In the genomic region with DNA sequence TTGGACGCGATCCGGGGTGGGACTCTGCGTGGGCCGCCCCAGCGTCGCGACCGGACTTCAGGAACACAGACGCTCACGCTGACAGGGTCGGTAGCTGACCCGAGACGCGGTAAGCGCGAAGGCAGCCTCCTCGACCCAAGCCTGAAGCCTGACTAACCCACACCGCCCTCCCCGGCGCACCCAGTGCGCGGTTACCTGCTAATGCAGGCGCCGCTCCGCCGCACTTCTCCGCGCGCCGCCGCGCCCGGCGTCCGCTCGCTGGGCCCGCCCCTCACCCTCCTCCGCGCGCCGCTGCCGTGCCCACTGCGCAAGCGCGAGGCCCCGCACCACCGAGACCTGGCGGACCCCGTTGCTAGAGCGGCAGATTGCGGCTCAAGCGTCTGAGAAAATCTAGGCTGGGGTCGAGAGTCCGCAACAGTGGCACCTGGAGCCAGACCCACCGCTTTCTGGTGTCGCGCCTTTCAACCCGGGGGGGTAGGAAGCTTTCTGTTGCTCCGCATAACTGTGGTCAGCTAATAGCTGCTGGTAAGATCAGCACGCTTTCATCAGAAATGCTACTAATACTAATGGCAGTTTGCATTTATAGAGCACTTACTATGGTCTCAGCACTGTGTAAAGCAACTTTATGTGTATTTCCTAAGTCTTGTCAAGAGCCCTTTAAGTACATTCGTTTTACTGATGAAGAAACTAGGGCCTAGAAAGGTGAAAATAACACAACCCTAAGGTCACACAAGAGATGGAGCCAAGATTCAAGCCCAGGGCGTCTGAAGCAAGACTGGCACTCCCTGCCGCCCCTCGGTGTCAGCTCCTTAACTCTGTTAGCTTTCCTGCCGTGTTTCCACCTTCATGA, we compare ENCODE assay signal across 1 cellular context.
TF ChIP-seq lines count a peak whose summit lies in the region.

A gene with protein sequence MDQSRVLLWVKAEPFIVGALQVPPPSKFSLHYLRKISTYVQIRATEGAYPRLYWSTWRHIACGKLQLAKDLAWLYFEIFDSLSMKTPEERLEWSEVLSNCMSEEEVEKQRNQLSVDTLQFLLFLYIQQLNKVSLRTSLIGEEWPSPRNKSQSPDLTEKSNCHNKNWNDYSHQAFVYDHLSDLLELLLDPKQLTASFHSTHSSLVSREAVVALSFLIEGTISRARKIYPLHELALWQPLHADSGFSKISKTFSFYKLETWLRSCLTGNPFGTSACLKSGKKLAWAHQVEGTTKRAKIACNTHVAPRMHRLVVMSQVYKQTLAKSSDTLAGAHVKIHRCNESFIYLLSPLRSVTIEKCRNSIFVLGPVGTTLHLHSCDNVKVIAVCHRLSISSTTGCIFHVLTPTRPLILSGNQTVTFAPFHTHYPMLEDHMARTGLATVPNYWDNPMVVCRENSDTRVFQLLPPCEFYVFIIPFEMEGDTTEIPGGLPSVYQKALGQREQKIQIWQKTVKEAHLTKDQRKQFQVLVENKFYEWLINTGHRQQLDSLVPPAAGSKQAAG (minus strand): TSS at position 268 of the 850 bp plus-strand sequence. CDS start 3,010 bp downstream, outside the sequence.

TF ChIP-seq in HepG2, 621 proteins besides CTCF, POLR2A, EP300 and RAD21 (continued from another document and continues in another):
- TF ChIP-seq, protein P1, sequence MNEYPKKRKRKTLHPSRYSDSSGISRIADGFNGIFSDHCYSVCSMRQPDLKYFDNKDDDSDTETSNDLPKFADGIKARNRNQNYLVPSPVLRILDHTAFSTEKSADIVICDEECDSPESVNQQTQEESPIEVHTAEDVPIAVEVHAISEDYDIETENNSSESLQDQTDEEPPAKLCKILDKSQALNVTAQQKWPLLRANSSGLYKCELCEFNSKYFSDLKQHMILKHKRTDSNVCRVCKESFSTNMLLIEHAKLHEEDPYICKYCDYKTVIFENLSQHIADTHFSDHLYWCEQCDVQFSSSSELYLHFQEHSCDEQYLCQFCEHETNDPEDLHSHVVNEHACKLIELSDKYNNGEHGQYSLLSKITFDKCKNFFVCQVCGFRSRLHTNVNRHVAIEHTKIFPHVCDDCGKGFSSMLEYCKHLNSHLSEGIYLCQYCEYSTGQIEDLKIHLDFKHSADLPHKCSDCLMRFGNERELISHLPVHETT (CRISPR knock-in tag; conservative IDR thresholded peaks at IDR 0.05) = peak; percentile 26
- peak; percentile 69 for TF ChIP-seq REPIN1 (CRISPR knock-in tag; IDR thresholded peaks at IDR 0.05; ENCODE audit: borderline replicate concordance, low read depth)
- TF ChIP-seq EHMT2 (IDR thresholded peaks at IDR 0.05; ENCODE audit: borderline replicate concordance, low read depth, low read length) = no peak
- TF ChIP-seq, protein P2, sequence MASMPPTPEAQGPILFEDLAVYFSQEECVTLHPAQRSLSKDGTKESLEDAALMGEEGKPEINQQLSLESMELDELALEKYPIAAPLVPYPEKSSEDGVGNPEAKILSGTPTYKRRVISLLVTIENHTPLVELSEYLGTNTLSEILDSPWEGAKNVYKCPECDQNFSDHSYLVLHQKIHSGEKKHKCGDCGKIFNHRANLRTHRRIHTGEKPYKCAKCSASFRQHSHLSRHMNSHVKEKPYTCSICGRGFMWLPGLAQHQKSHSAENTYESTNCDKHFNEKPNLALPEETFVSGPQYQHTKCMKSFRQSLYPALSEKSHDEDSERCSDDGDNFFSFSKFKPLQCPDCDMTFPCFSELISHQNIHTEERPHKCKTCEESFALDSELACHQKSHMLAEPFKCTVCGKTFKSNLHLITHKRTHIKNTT (CRISPR knock-in tag; IDR thresholded peaks at IDR 0.05) = no peak
- no peak for TF ChIP-seq SYNCRIP (IDR thresholded peaks at IDR 0.05; ENCODE audit: insufficient read depth, low read depth, low read length)
- TF ChIP-seq NFKB2 (CRISPR knock-in tag; IDR thresholded peaks at IDR 0.05; ENCODE audit: borderline replicate concordance) = peak; percentile 41; the same call in 1 of the 2 replicates
- TF ChIP-seq THYN1 (CRISPR knock-in tag; IDR thresholded peaks at IDR 0.05; ENCODE audit: borderline replicate concordance, low read depth) = 0 out of 2 replicates have a peak, but pooled peaks have one; percentile 66
- peak; percentile 69; the same call in 1 of the 2 replicates for TF ChIP-seq KLF6 (CRISPR knock-in tag; IDR thresholded peaks at IDR 0.05)
- TF ChIP-seq, protein P3, sequence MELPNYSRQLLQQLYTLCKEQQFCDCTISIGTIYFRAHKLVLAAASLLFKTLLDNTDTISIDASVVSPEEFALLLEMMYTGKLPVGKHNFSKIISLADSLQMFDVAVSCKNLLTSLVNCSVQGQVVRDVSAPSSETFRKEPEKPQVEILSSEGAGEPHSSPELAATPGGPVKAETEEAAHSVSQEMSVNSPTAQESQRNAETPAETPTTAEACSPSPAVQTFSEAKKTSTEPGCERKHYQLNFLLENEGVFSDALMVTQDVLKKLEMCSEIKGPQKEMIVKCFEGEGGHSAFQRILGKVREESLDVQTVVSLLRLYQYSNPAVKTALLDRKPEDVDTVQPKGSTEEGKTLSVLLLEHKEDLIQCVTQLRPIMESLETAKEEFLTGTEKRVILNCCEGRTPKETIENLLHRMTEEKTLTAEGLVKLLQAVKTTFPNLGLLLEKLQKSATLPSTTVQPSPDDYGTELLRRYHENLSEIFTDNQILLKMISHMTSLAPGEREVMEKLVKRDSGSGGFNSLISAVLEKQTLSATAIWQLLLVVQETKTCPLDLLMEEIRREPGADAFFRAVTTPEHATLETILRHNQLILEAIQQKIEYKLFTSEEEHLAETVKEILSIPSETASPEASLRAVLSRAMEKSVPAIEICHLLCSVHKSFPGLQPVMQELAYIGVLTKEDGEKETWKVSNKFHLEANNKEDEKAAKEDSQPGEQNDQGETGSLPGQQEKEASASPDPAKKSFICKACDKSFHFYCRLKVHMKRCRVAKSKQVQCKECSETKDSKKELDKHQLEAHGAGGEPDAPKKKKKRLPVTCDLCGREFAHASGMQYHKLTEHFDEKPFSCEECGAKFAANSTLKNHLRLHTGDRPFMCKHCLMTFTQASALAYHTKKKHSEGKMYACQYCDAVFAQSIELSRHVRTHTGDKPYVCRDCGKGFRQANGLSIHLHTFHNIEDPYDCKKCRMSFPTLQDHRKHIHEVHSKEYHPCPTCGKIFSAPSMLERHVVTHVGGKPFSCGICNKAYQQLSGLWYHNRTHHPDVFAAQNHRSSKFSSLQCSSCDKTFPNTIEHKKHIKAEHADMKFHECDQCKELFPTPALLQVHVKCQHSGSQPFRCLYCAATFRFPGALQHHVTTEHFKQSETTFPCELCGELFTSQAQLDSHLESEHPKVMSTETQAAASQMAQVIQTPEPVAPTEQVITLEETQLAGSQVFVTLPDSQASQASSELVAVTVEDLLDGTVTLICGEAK (IDR thresholded peaks at IDR 0.05) = no peak
- TF ChIP-seq, protein P3 (CRISPR knock-in tag; IDR thresholded peaks at IDR 0.05) = no peak; the same call in 1 of the 2 replicates
- TF ChIP-seq ZBTB7B (CRISPR knock-in tag; IDR thresholded peaks at IDR 0.05) = peak; percentile 19; the same call in 1 of the 2 replicates
- TF ChIP-seq, protein P4, sequence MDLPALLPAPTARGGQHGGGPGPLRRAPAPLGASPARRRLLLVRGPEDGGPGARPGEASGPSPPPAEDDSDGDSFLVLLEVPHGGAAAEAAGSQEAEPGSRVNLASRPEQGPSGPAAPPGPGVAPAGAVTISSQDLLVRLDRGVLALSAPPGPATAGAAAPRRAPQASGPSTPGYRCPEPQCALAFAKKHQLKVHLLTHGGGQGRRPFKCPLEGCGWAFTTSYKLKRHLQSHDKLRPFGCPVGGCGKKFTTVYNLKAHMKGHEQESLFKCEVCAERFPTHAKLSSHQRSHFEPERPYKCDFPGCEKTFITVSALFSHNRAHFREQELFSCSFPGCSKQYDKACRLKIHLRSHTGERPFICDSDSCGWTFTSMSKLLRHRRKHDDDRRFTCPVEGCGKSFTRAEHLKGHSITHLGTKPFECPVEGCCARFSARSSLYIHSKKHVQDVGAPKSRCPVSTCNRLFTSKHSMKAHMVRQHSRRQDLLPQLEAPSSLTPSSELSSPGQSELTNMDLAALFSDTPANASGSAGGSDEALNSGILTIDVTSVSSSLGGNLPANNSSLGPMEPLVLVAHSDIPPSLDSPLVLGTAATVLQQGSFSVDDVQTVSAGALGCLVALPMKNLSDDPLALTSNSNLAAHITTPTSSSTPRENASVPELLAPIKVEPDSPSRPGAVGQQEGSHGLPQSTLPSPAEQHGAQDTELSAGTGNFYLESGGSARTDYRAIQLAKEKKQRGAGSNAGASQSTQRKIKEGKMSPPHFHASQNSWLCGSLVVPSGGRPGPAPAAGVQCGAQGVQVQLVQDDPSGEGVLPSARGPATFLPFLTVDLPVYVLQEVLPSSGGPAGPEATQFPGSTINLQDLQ (CRISPR knock-in tag; IDR thresholded peaks at IDR 0.05) = no peak; the same call in 1 of the 2 replicates
- no peak for TF ChIP-seq NFIB (CRISPR knock-in tag; IDR thresholded peaks at IDR 0.05; ENCODE audit: borderline replicate concordance)
- TF ChIP-seq HHEX (CRISPR knock-in tag; IDR thresholded peaks at IDR 0.05) = no peak
- TF ChIP-seq, protein P5, sequence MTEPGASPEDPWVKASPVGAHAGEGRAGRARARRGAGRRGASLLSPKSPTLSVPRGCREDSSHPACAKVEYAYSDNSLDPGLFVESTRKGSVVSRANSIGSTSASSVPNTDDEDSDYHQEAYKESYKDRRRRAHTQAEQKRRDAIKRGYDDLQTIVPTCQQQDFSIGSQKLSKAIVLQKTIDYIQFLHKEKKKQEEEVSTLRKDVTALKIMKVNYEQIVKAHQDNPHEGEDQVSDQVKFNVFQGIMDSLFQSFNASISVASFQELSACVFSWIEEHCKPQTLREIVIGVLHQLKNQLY (CRISPR knock-in tag; IDR thresholded peaks at IDR 0.05) = no peak
- peak; percentile 85 for TF ChIP-seq AGO2 (optimal IDR thresholded peaks at IDR 0.05; ENCODE audit: low read depth, low read length)
- TF ChIP-seq ZNF256 (CRISPR knock-in tag; conservative IDR thresholded peaks at IDR 0.05) = peak; percentile 18
- TF ChIP-seq FOXK2 (IDR thresholded peaks at IDR 0.05) = no peak
- no peak for TF ChIP-seq HMGA1 (CRISPR knock-in tag; conservative IDR thresholded peaks at IDR 0.05)
- no peak for TF ChIP-seq ZNF468 (CRISPR knock-in tag; IDR thresholded peaks at IDR 0.05)
- no peak for TF ChIP-seq SRSF9 (IDR thresholded peaks at IDR 0.05; ENCODE audit: borderline replicate concordance, insufficient read depth, low read depth, low read length, poor library complexity, severe bottlenecking)
- TF ChIP-seq ZBTB21 (CRISPR knock-in tag; IDR thresholded peaks at IDR 0.05) = no peak
- TF ChIP-seq CENPX (CRISPR knock-in tag; IDR thresholded peaks at IDR 0.05) = no peak
- TF ChIP-seq, protein P6, sequence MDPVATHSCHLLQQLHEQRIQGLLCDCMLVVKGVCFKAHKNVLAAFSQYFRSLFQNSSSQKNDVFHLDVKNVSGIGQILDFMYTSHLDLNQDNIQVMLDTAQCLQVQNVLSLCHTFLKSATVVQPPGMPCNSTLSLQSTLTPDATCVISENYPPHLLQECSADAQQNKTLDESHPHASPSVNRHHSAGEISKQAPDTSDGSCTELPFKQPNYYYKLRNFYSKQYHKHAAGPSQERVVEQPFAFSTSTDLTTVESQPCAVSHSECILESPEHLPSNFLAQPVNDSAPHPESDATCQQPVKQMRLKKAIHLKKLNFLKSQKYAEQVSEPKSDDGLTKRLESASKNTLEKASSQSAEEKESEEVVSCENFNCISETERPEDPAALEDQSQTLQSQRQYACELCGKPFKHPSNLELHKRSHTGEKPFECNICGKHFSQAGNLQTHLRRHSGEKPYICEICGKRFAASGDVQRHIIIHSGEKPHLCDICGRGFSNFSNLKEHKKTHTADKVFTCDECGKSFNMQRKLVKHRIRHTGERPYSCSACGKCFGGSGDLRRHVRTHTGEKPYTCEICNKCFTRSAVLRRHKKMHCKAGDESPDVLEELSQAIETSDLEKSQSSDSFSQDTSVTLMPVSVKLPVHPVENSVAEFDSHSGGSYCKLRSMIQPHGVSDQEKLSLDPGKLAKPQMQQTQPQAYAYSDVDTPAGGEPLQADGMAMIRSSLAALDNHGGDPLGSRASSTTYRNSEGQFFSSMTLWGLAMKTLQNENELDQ (CRISPR knock-in tag; IDR thresholded peaks at IDR 0.05; ENCODE audit: borderline replicate concordance) = no peak
- TF ChIP-seq PHF8 (CRISPR knock-in tag; IDR thresholded peaks at IDR 0.05) = peak; percentile 86
- TF ChIP-seq, protein P7, sequence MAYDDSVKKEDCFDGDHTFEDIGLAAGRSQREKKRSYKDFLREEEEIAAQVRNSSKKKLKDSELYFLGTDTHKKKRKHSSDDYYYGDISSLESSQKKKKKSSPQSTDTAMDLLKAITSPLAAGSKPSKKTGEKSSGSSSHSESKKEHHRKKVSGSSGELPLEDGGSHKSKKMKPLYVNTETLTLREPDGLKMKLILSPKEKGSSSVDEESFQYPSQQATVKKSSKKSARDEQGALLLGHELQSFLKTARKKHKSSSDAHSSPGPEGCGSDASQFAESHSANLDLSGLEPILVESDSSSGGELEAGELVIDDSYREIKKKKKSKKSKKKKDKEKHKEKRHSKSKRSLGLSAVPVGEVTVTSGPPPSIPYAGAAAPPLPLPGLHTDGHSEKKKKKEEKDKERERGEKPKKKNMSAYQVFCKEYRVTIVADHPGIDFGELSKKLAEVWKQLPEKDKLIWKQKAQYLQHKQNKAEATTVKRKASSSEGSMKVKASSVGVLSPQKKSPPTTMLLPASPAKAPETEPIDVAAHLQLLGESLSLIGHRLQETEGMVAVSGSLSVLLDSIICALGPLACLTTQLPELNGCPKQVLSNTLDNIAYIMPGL (CRISPR knock-in tag; IDR thresholded peaks at IDR 0.05; ENCODE audit: borderline replicate concordance in 1 of 2, low read depth in 1 of 2) = peak; percentile 41 to 50; a peak in 2 of 4 replicates
- peak; percentile 96 for TF ChIP-seq EED (CRISPR knock-in tag; IDR thresholded peaks at IDR 0.05)
- TF ChIP-seq ZNF577 (CRISPR knock-in tag; IDR thresholded peaks at IDR 0.05; ENCODE audit: borderline replicate concordance, low read depth) = no peak
- TF ChIP-seq SNAPC2 (CRISPR knock-in tag; IDR thresholded peaks at IDR 0.05) = peak; percentile 90
- no peak for TF ChIP-seq SNRNP70 (IDR thresholded peaks at IDR 0.05; ENCODE audit: low read depth, low read length)
- no peak for TF ChIP-seq PCBP1 (IDR thresholded peaks at IDR 0.05; ENCODE audit: borderline replicate concordance, low read depth, low read length)
- TF ChIP-seq ZFP41 (CRISPR knock-in tag; IDR thresholded peaks at IDR 0.05; ENCODE audit: borderline replicate concordance) = no peak
